In the genomic region with DNA sequence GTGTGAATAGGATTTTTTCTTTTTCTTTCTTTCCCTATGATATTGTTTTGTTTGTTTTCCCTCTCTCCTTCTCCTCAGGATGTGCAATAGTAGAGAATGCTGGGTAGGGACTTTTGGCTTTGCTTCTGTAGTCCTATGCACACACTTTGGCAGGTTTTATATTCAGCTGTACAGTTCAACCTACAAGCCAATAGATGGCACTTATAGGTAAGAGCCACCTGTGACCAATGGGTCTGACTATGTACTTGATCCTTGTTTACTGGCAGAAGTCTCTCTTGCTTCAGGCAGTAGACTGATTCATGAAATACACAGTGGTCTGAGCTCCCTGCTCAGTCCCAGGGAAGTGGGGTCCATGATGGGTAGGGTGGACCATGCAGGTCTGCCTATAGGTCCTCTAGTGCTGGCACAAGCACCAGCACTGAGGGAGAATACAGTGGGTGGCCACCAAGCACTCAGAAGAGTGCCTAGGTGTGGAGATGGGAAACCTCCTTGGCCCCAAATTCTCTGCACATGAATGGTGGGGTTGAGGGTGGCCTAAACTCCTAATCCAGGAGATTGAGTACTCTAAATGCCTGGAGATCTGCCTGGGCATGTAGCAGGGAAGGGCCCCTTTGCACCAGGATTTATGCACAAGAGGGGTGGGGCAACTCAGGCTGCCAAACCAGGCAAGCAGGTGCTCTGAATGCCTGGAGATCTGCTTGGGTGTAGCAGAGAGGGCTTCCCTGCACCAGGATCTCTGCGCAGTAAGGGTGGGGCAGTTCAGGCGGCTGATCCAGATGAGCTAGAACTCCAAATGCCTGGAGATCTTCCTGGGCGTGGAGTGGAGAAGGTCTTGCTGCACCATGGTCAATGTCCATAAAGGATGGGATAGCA, we compare ENCODE assay signal across 25 cellular contexts.
A peak's percentile ranks its signal among the peaks of the same experiment; 100 is the strongest.
DNase-seq lines count a peak whose midpoint lies in the region; FAIRE-seq and TF ChIP-seq lines count a peak whose summit lies in the region.
"Had no signal": no experiment of that assay in that cellular context is flagged by ENCODE, and none has a peak within 500 bp of the region (broad histone marks: within the 10 kb centered on the region; RNA-seq: fewer than 3 reads in every experiment).

No MANE protein-coding gene starts in this region.

- H3T11ph ChIP-seq in H9 (ENCODE audit: low read length), result no peak overlapping the region

- no peaks in the 10 kb centered on the region for H3K9me3 ChIP-seq in H9 (ENCODE audit: control insufficient read depth, low read depth, low read length)
- peaks cover 2% of the 10 kb centered on the region for H3K9me3 ChIP-seq in keratinocyte (ENCODE audit: control insufficient read depth, low read depth, low read length)
- peaks cover 0 to 44% (median 20%) of the 10 kb centered on the region in 8 donors for H3K9me3 ChIP-seq in spleen
- H3K9me3 ChIP-seq: SJCRH30 had no signal

- H3K4me2 ChIP-seq in H9 (ENCODE audit: insufficient read depth, insufficient read length, low read length) (no peak overlapping the region), keratinocyte (ENCODE audit: control insufficient read depth, extremely low read depth, insufficient read depth, low read depth, low read length) (no peak overlapping the region)
- H3K4me2 ChIP-seq: BLaER1 treated with 17β-estradiol and CSF1 and Interleukin-3, amounts not matched to agents 10 nM and 100 nM had no signal

- no peaks in the 10 kb centered on the region for H3K79me1 ChIP-seq in H9 (ENCODE audit: insufficient read depth, low read depth, low read length, poor library complexity, severe bottlenecking)

- no peak overlapping the region for H2BK120ac ChIP-seq in H9 (ENCODE audit: low read depth, low read length, poor library complexity, severe bottlenecking)

- H2BK5ac ChIP-seq in H9 (ENCODE audit: insufficient read length, low read length), result no peak overlapping the region

- no peak for TF ChIP-seq CTCF in H9 (conservative IDR thresholded peaks at IDR 0.05)
- TF ChIP-seq CTCF in epithelial cell of esophagus (IDR thresholded peaks at IDR 0.05; ENCODE audit: insufficient read depth, low read depth, low read length, missing control alignments), result no peak
- TF ChIP-seq CTCF in keratinocyte (optimal IDR thresholded peaks at IDR 0.05 in 1 of 3, IDR thresholded peaks at IDR 0.05 in 1 of 3, conservative IDR thresholded peaks at IDR 0.05 in 1 of 3; ENCODE audit: extremely low read depth in 1 of 3, insufficient read depth in 2 of 3, low read length in 3 of 3), result no peak
- no peak for TF ChIP-seq CTCF in spleen (IDR thresholded peaks at IDR 0.05 in 8 of 11, conservative IDR thresholded peaks at IDR 0.05 in 3 of 11)

- no peak overlapping the region; a peak in 1 of 5 replicates for H3K4me3 Mint-ChIP-seq in H9
- H3K4me3 Mint-ChIP-seq: CD4-positive, alpha-beta T cell; HFFc6 had no signal

- H3K27me3 Mint-ChIP-seq in H9 (ENCODE audit: low read depth), result no peaks in the 10 kb centered on the region

- H2BK15ac ChIP-seq in H9 (ENCODE audit: low read depth, low read length), result no peak overlapping the region

- H3K27me3 ChIP-seq in H9 (ENCODE audit: insufficient read depth, low read length) (no peaks in the 10 kb centered on the region), keratinocyte (ENCODE audit: control insufficient read depth, extremely low read depth, insufficient read depth, low read length) (no peaks in the 10 kb centered on the region), spleen (replicated peaks in 1 of 7) (no peaks in the 10 kb centered on the region)
- H3K27me3 ChIP-seq: BLaER1 treated with 17β-estradiol and CSF1 and Interleukin-3, amounts not matched to agents 10 nM and 100 nM; SJCRH30 had no signal

- no peak overlapping the region for H3K23ac ChIP-seq in H9 (ENCODE audit: insufficient read length, low read depth, low read length)

- peak; percentile 49 for FAIRE-seq in keratinocyte (lab: Jason Lieb, UNC)
- FAIRE-seq: A204.1, D721Med, H54 had no signal

- H3K9me1 ChIP-seq in keratinocyte (ENCODE audit: control insufficient read depth, extremely low read depth, insufficient read depth, low read length), result no peaks in the 10 kb centered on the region

- H3K23me2 ChIP-seq in H9 (ENCODE audit: insufficient read length, low read depth, low read length, poor library complexity, severe bottlenecking), result no peaks in the 10 kb centered on the region

- intact Hi-C loops in spleen (cut with DNase I; ENCODE audit: low total_unique reads), result no loop called here

- DNase-seq in H9 (peak; percentile 39), LoVo (ENCODE audit: low spot score) (peak; percentile 1), epithelial cell of esophagus (ENCODE audit: low read depth) (peak; percentile 81), keratinocyte (ENCODE audit: low read depth, low spot score) (no peak), occipital lobe (lab: John Stamatoyannopoulos, UW) (no peak), spleen (no peak), germinal center (ENCODE audit: low spot score) (no peak)
- DNase-seq: AML-193; CD4-positive, alpha-beta T cell; HFFc6; IMR-90; KG1; NCI-H1048; NCI-H1417 treated with DMSO at 0.1 percent for 48 hours; NCI-H187; NCI-H2081 treated with DMSO at 0.1 percent for 48 hours; NCI-H446; NCI-H524 treated with DMSO at 0.1 percent for 48 hours; NCI-H774; PC-3; SJCRH30 had no signal

- no peak overlapping the region for H3K4ac ChIP-seq in H9 (ENCODE audit: low read depth, low read length)

- H2AFZ ChIP-seq in H9 (ENCODE audit: low read length) (no peak overlapping the region), keratinocyte (ENCODE audit: control insufficient read depth, low read length) (no peak overlapping the region)

- no peak overlapping the region for H4K8ac ChIP-seq in H9 (replicated peaks; ENCODE audit: insufficient read length, low read depth, low read length)

- H4K20me1 ChIP-seq in H9 (ENCODE audit: control insufficient read depth, insufficient read depth, insufficient read length) (no peaks in the 10 kb centered on the region), keratinocyte (ENCODE audit: control insufficient read depth, extremely low read depth, insufficient read depth, low read length) (no peaks in the 10 kb centered on the region)
- H4K20me1 ChIP-seq: BLaER1 treated with 17β-estradiol and CSF1 and Interleukin-3, amounts not matched to agents 10 nM and 100 nM had no signal

- no peak overlapping the region for H2AK5ac ChIP-seq in H9 (ENCODE audit: insufficient read length, low read length)

- H3K4me1 ChIP-seq in H9 (ENCODE audit: insufficient read depth, low read length) (no peaks in the 10 kb centered on the region), keratinocyte (ENCODE audit: control insufficient read depth, extremely low read depth, insufficient read depth, low read length) (peaks cover 3% of the 10 kb centered on the region), spleen (no peaks in the 10 kb centered on the region)
- H3K4me1 ChIP-seq: BLaER1 treated with 17β-estradiol and CSF1 and Interleukin-3, amounts not matched to agents 10 nM and 100 nM; SJCRH30 had no signal

- H3K36me3 Mint-ChIP-seq in H9 (ENCODE audit: insufficient read depth in 1 of 3, low read depth in 3 of 3), result peaks cover 17 to 40% (median 17%) of the 10 kb centered on the region in 3 experiments

- H3K4me1 Mint-ChIP-seq in H9, result peaks cover 18 to 33% of the 10 kb centered on the region in 2 experiments

- no peak overlapping the region for H3K56ac ChIP-seq in H9 (ENCODE audit: insufficient read length, low read depth, low read length)

- H3K18ac ChIP-seq in H9 (ENCODE audit: insufficient read length, low read depth, low read length), result no peak overlapping the region

- H3K9ac ChIP-seq in H9 (ENCODE audit: extremely low read depth, insufficient read length, low read length) (no peak overlapping the region), keratinocyte (ENCODE audit: control insufficient read depth, extremely low read depth, insufficient read depth, low read length) (no peak overlapping the region)
- H3K9ac ChIP-seq: BLaER1 treated with 17β-estradiol and CSF1 and Interleukin-3, amounts not matched to agents 10 nM and 100 nM had no signal

- peaks cover 27 to 33% of the 10 kb centered on the region in 2 experiments for H3K9me3 Mint-ChIP-seq in H9

- no peaks in the 10 kb centered on the region for H3K36me3 ChIP-seq in keratinocyte (ENCODE audit: control insufficient read depth in 2 of 2, extremely low read depth in 1 of 2, insufficient read depth in 2 of 2, low read length in 2 of 2)
- no peaks in the 10 kb centered on the region for H3K36me3 ChIP-seq in spleen
- H3K36me3 ChIP-seq: BLaER1 treated with 17β-estradiol and CSF1 and Interleukin-3, amounts not matched to agents 10 nM and 100 nM; SJCRH30 had no signal

- no peak overlapping the region for H4K5ac ChIP-seq in H9 (ENCODE audit: insufficient read length, low read depth, low read length)

- WGBS in H9 (ENCODE audit: extremely low coverage, insufficient read length, low lambda C conversion rate), result no CpG with 5 or more reads among the region's 3 CpGs
- WGBS in spleen, 5 donors, result 83 to 98% (median 89%) methylated on average over 1 to 3 of the region's 3 CpGs

- dilution Hi-C loops in keratinocyte (cut with MboI; ENCODE audit: extremely low pct_ligation_motif_present, low sequenced_read_pairs), result no loop called here

- no peak for TF ChIP-seq POLR2A in spleen (IDR thresholded peaks at IDR 0.05)

- H3K27ac ChIP-seq in H9 (ENCODE audit: insufficient read length, low read depth, low read length) (no peak overlapping the region), keratinocyte (ENCODE audit: control insufficient read depth, insufficient read depth, low read length) (no peak overlapping the region), spleen (no peak overlapping the region)
- H3K27ac ChIP-seq: BLaER1 treated with 17β-estradiol and CSF1 and Interleukin-3, amounts not matched to agents 10 nM and 100 nM; SJCRH30 had no signal

- no peak overlapping the region for H4K91ac ChIP-seq in H9 (ENCODE audit: insufficient read length, low read depth, low read length)

- H3K79me2 ChIP-seq in H9 (ENCODE audit: insufficient read depth, low read length) (0 out of 2 replicates have a peak, but pooled peaks cover 2% of the 10 kb centered on the region), keratinocyte (ENCODE audit: control insufficient read depth, insufficient read depth, low read length) (no peaks in the 10 kb centered on the region)

- H3K4me3 ChIP-seq in epithelial cell of esophagus (ENCODE audit: low read length), result no peak overlapping the region
- H3K4me3 ChIP-seq in keratinocyte (ENCODE audit: control insufficient read depth in 2 of 3, extremely low read depth in 1 of 3, insufficient read depth in 2 of 3, low read depth in 1 of 3, low read length in 3 of 3), result no peak overlapping the region
- no peak overlapping the region for H3K4me3 ChIP-seq in spleen
- H3K4me3 ChIP-seq: BLaER1 treated with 17β-estradiol and CSF1 and Interleukin-3, amounts not matched to agents 10 nM and 100 nM; SJCRH30 had no signal

- H3K27ac Mint-ChIP-seq in H9, result peak overlapping the region in 1 of 3 experiments; percentile 72; a peak in 2 of 7 replicates
- H3K27ac Mint-ChIP-seq: CD4-positive, alpha-beta T cell; HFFc6 had no signal

- H2BK12ac ChIP-seq in H9 (ENCODE audit: insufficient read length, low read depth, low read length), result no peak overlapping the region

- H3K14ac ChIP-seq in H9 (ENCODE audit: insufficient read depth, low read length), result no peak overlapping the region

- H2BK20ac ChIP-seq in H9 (ENCODE audit: low read depth, low read length, poor library complexity, severe bottlenecking), result no peak overlapping the region

Comparison
In these comparisons a context has a peak if more than half of its experiments do, and no peak if none do; other contexts are left out.
1. DNase-seq: peak in H9 (single experiment), LoVo (single experiment) and epithelial cell of esophagus (single experiment); none in keratinocyte (single experiment), occipital lobe (single experiment), spleen (single experiment) and germinal center (single experiment).